8 cellular contexts compared by ENCODE assay signal in genomic region chr14:65103150-65103760, GRCh38.
A peak's percentile ranks its signal among the peaks of the same experiment; 100 is the strongest.
DNase-seq lines count a peak whose midpoint lies in the region; ATAC-seq and TF ChIP-seq lines count a peak whose summit lies in the region.

No MANE protein-coding gene starts in this region.

- peaks cover 26% of the 10 kb centered on the region; the same call in 1 of the 2 replicates for H3K79me2 ChIP-seq in KMS-11 (ENCODE audit: insufficient read depth, low read depth)

- H3K27ac ChIP-seq in KMS-11: no peak overlapping the region

- peaks cover 24% of the 10 kb centered on the region for H3K36me3 Mint-ChIP-seq in T-helper 2 cell treated with Interferon-gamma antibody and Interleukin-4, amounts not matched to agents 5 μg/mL and 100 μg/mL, for 36 hours (ENCODE audit: low read depth)

- TF ChIP-seq CTCF in KMS-11 (conservative IDR thresholded peaks at IDR 0.05; ENCODE audit: low read depth, low read length) (no peak), fibroblast of pulmonary artery (IDR thresholded peaks at IDR 0.05; ENCODE audit: low read length, missing control alignments) (peak; percentile 4), retinal pigment epithelial cell (conservative IDR thresholded peaks at IDR 0.05; ENCODE audit: low read depth, low read length) (no peak)

- H3K4me1 Mint-ChIP-seq in T-helper 2 cell treated with Interferon-gamma antibody and Interleukin-4, amounts not matched to agents 5 μg/mL and 100 μg/mL, for 36 hours (ENCODE audit: low read depth): peaks cover 26% of the 10 kb centered on the region

- H3K4me1 ChIP-seq in KMS-11 (ENCODE audit: low read depth, poor library complexity, severe bottlenecking): peaks cover 25% of the 10 kb centered on the region

- peak overlapping the region; percentile 36 for H3K4me2 ChIP-seq in KMS-11

- peak overlapping the region; percentile 93 for H3K4me3 Mint-ChIP-seq in T-helper 2 cell treated with Interferon-gamma antibody and Interleukin-4, amounts not matched to agents 5 μg/mL and 100 μg/mL, for 36 hours

- DNase-seq in NCI-H146 (lab: John Stamatoyannopoulos, UW): peak; percentile 71
- DNase-seq in NCI-H146 treated with DMSO at 0.1 percent for 48 hours (lab: John Stamatoyannopoulos, UW; ENCODE audit: unreplicated experiment): no peak
- no peak for DNase-seq in T-helper 2 cell treated with Interferon-gamma antibody and Interleukin-4, amounts not matched to agents 5 μg/mL and 100 μg/mL, for 36 hours (ENCODE audit: low spot score)
- DNase-seq in fibroblast of pulmonary artery (ENCODE audit: low read depth): peak; percentile 26
- no peak for DNase-seq in retinal pigment epithelial cell (ENCODE audit: low read depth)

- no peaks in the 10 kb centered on the region for H3K9me3 Mint-ChIP-seq in T-helper 2 cell treated with Interferon-gamma antibody and Interleukin-4, amounts not matched to agents 5 μg/mL and 100 μg/mL, for 36 hours

- H3K27me3 Mint-ChIP-seq in T-helper 2 cell treated with Interferon-gamma antibody and Interleukin-4, amounts not matched to agents 5 μg/mL and 100 μg/mL, for 36 hours (ENCODE audit: low read depth): peaks cover 7% of the 10 kb centered on the region

- peak overlapping the region; percentile 23 for H3K27ac Mint-ChIP-seq in T-helper 2 cell treated with Interferon-gamma antibody and Interleukin-4, amounts not matched to agents 5 μg/mL and 100 μg/mL, for 36 hours

- ATAC-seq in GM19397 (IDR thresholded peaks at IDR 0.05; ENCODE audit: unreplicated experiment): no peak
- ATAC-seq in GM18502 (IDR thresholded peaks at IDR 0.05; ENCODE audit: poor library complexity, unreplicated experiment): no peak

- H3K4me3 ChIP-seq in KMS-11 (IDR thresholded peaks at IDR 0.05; ENCODE audit: insufficient read depth, low read depth, low read length): no peak overlapping the region
- peak overlapping the region; percentile 82 for H3K4me3 ChIP-seq in fibroblast of pulmonary artery (replicated peaks; ENCODE audit: low read depth, low read length)
- H3K4me3 ChIP-seq in retinal pigment epithelial cell (ENCODE audit: low read length): peak overlapping the region; percentile 80

- H3K36me3 ChIP-seq in KMS-11 (ENCODE audit: insufficient read depth): no peaks in the 10 kb centered on the region; the same call in 1 of the 2 replicates

- peak overlapping the region; percentile 42; the same call in 1 of the 2 replicates for H3K9ac ChIP-seq in KMS-11

- H3K27me3 ChIP-seq in KMS-11 (ENCODE audit: insufficient read depth, low read depth): no peaks in the 10 kb centered on the region

- peak overlapping the region; percentile 72 for H2AFZ ChIP-seq in KMS-11 (ENCODE audit: low read depth)

- H4K20me1 ChIP-seq in KMS-11 (ENCODE audit: insufficient read depth): no peaks in the 10 kb centered on the region

Comparison
In these comparisons a context has a peak if more than half of its experiments do, and no peak if none do; other contexts are left out.
1. DNase-seq: peak in NCI-H146 (single experiment) and fibroblast of pulmonary artery (single experiment); none in NCI-H146 treated with DMSO at 0.1 percent for 48 hours (single experiment), T-helper 2 cell treated with Interferon-gamma antibody and Interleukin-4, amounts not matched to agents 5 μg/mL and 100 μg/mL, for 36 hours (single experiment) and retinal pigment epithelial cell (single experiment).